8 cellular contexts compared by ENCODE assay signal in genomic region chr7:99141756-99142726, GRCh38. TPM values are rescaled to one million over a fixed set of nuclear protein-coding genes. Genes with fewer than 3 reads are reported as not detected.
DNase-seq lines count a peak whose midpoint lies in the region; FAIRE-seq and TF ChIP-seq lines count a peak whose summit lies in the region.

No MANE protein-coding gene starts in this region.

- TF ChIP-seq POLR2A in endothelial cell of umbilical vein (IDR thresholded peaks at IDR 0.05; ENCODE audit: low read depth, low read length), result no peak

- peak overlapping the region; percentile 98 for H3K4me2 ChIP-seq in endothelial cell of umbilical vein (ENCODE audit: insufficient read depth, low read length)

- peaks cover 25% of the 10 kb centered on the region for H3K4me1 ChIP-seq in endothelial cell of umbilical vein (ENCODE audit: control insufficient read depth, extremely low read depth, insufficient read depth, low read length)
- peaks cover 12 to 16% of the 10 kb centered on the region in 2 donors for H3K4me1 ChIP-seq in mucosa of rectum (ENCODE audit: control insufficient read depth in 2 of 2, insufficient read depth in 2 of 2, low read length in 2 of 2)

- H3K9me3 ChIP-seq in endothelial cell of umbilical vein (replicated peaks; ENCODE audit: control insufficient read depth, insufficient read depth, low read length) (no peaks in the 10 kb centered on the region), mucosa of rectum (ENCODE audit: control insufficient read depth in 2 of 2, low read length in 2 of 2) (no peaks in the 10 kb centered on the region)

- H3K4me3 ChIP-seq in endothelial cell of umbilical vein (replicated peaks in 1 of 3; ENCODE audit: insufficient read depth in 1 of 3, low read depth in 1 of 3, low read length in 3 of 3) (peak overlapping the region; percentile 72 to 83 (median 80)), mucosa of rectum (ENCODE audit: low read length in 2 of 2) (peak overlapping the region; percentile 75 to 95)

- H3K9me1 ChIP-seq in endothelial cell of umbilical vein (replicated peaks; ENCODE audit: control insufficient read depth, extremely low read depth, insufficient read depth, low read length), result no peaks in the 10 kb centered on the region

- H3K27ac ChIP-seq in endothelial cell of umbilical vein (ENCODE audit: insufficient read depth, low read depth, low read length), result peak overlapping the region; percentile 80
- peak overlapping the region; percentile 94 to 97 for H3K27ac ChIP-seq in mucosa of rectum (ENCODE audit: low read depth in 2 of 2, low read length in 2 of 2)

- FAIRE-seq in endothelial cell of umbilical vein (lab: Jason Lieb, UNC), result peak; percentile 71

- dilution Hi-C loops in endothelial cell of umbilical vein (cut with MboI; ENCODE audit: extremely low pct_ligation_motif_present, low sequenced_read_pairs), result no loop called here

- TF ChIP-seq CTCF in Calu3 (IDR thresholded peaks at IDR 0.05; ENCODE audit: unreplicated experiment) (no peak), endothelial cell of umbilical vein (IDR thresholded peaks at IDR 0.05; ENCODE audit: extremely low read depth in 1 of 2, insufficient read depth in 1 of 2, low read depth in 1 of 2, low read length in 2 of 2) (no peak)

- peak overlapping the region; percentile 74 for H3K9ac ChIP-seq in endothelial cell of umbilical vein (replicated peaks; ENCODE audit: extremely low read depth, insufficient read depth, low read length)
- peak overlapping the region; percentile 72 to 81 for H3K9ac ChIP-seq in mucosa of rectum (ENCODE audit: low read depth in 1 of 2, low read length in 2 of 2)

- peak overlapping the region; percentile 69 for H2AFZ ChIP-seq in endothelial cell of umbilical vein (ENCODE audit: low read depth, low read length)

- DNase-seq in Calu3 (peak; percentile 56), NCI-H748 treated with DMSO at 0.1 percent for 48 hours (lab: John Stamatoyannopoulos, UW) (peak; percentile 14), activated T-cell treated with anti-CD3 and anti-CD28 coated beads for 48 hours (ENCODE audit: low read depth) (peak; percentile 47), endothelial cell of umbilical vein (ENCODE audit: low read depth, low spot score) (peak; percentile 56), inferior parietal cortex (ENCODE audit: extremely low spot score) (no peak), NCI-H1930 (lab: John Stamatoyannopoulos, UW) (no peak)
- peak; percentile 25 to 49 for DNase-seq in stimulated activated CD8-positive, alpha-beta memory T cell treated with anti-CD3 and anti-CD28 coated beads, Interleukin-2, amount 100 ng/mL, for 1 hour (ENCODE audit: low read depth in 2 of 2)

- H3K79me2 ChIP-seq in endothelial cell of umbilical vein (ENCODE audit: control insufficient read depth, insufficient read depth, low read length), result peaks cover 52% of the 10 kb centered on the region

- peaks cover 7% of the 10 kb centered on the region for H3K4me1 Mint-ChIP-seq in Calu3 (ENCODE audit: low read depth, unreplicated experiment)

- H3K4me3 Mint-ChIP-seq in Calu3 (ENCODE audit: low read depth, unreplicated experiment), result peak overlapping the region; percentile 85

- POLR2A ChIA-PET in endothelial cell of umbilical vein (lab: Charles Lee), result interaction anchor here (0.6 to 0.7 kb wide), 5 partner anchors 20 to 149 kb away, joined by 4 to 5 read pairs (median 5); no protein-coding TSS in a partner anchor

- no peaks in the 10 kb centered on the region for H3K27me3 Mint-ChIP-seq in Calu3 (ENCODE audit: unreplicated experiment)

- CTCF ChIA-PET in Calu3 (lab: Charles Lee), result interaction anchor here (0.6 to 1.2 kb wide), 5 partner anchors 23 to 736 kb away, joined by 3 to 6 read pairs (median 5); partner anchors contain the start of gene KPNA7
- CTCF ChIA-PET in endothelial cell of umbilical vein (lab: Charles Lee), result interaction anchor here (0.6 to 1.3 kb wide), 3 partner anchors 20 to 132 kb away, joined by 3 to 4 read pairs (median 4); no protein-coding TSS in a partner anchor

- H3K27me3 ChIP-seq in endothelial cell of umbilical vein (ENCODE audit: control insufficient read depth in 2 of 2, insufficient read depth in 2 of 2, low read length in 2 of 2) (no peaks in the 10 kb centered on the region), mucosa of rectum (ENCODE audit: control insufficient read depth in 2 of 2, insufficient read depth in 2 of 2, low read length in 2 of 2) (no peaks in the 10 kb centered on the region)

- BruUV-seq in Calu3 (replicated peaks; lab: Mats Ljungman, UMichigan) (TSS peak; percentile 25), endothelial cell of umbilical vein (replicated peaks; lab: Mats Ljungman, UMichigan) (TSS peak; percentile 38)

- H3K36me3 ChIP-seq in endothelial cell of umbilical vein (ENCODE audit: control insufficient read depth in 2 of 2, extremely low read depth in 1 of 2, insufficient read depth in 2 of 2, low read length in 2 of 2) (no peaks in the 10 kb centered on the region), mucosa of rectum (ENCODE audit: control insufficient read depth in 2 of 2, insufficient read depth in 2 of 2, low read length in 2 of 2) (no peaks in the 10 kb centered on the region)

- peak overlapping the region; percentile 86 for H3K27ac Mint-ChIP-seq in Calu3 (ENCODE audit: unreplicated experiment)

- peaks cover 22% of the 10 kb centered on the region for H4K20me1 ChIP-seq in endothelial cell of umbilical vein (replicated peaks; ENCODE audit: control insufficient read depth, extremely low read depth, insufficient read depth, low read length)

- intact Hi-C loops in Calu3 (cut with micrococcal nuclease; ENCODE audit: unreplicated experiment) (loop anchor here (5.0 kb wide), 1 partner anchor 70 kb away; no protein-coding TSS in a partner anchor), endothelial cell of umbilical vein (cut with micrococcal nuclease) (loop anchor here (2.0 to 5.0 kb wide), 5 partner anchors 39 to 183 kb away; partner anchors contain the start of genes ARPC1A and MYH16)

- H3K36me3 Mint-ChIP-seq in Calu3 (ENCODE audit: insufficient read depth, unreplicated experiment), result peaks cover 39% of the 10 kb centered on the region

- no peaks in the 10 kb centered on the region for H3K9me3 Mint-ChIP-seq in Calu3 (ENCODE audit: low read depth, unreplicated experiment)

TF ChIP-seq in endothelial cell of umbilical vein, 7 proteins besides CTCF, POLR2A, EP300 and RAD21:
- no peak for TF ChIP-seq JUN (IDR thresholded peaks at IDR 0.05; ENCODE audit: borderline replicate concordance, insufficient read depth, insufficient read length, low read depth)
TF ChIP-seq in endothelial cell of umbilical vein: peak in this region for 0.

RNA-seq across cellular contexts. Expression of gene SMURF1, which starts 1.9 kb away (rescaled TPM):
- total RNA-seq in Calu3 (2022) (28.2 and 29.7 TPM in 2 replicates), endothelial cell of umbilical vein (22.3 and 22.8 TPM in 2 replicates)
- 9.6 and 11.5 TPM in 2 replicates for polyA plus RNA-seq in endothelial cell of umbilical vein
- 10.9 and 12.2 TPM in 2 replicates for polyA plus RNA-seq in endothelial cell of umbilical vein (2011; cell fraction: cytosol; rRNA removed)
- 40.7 and 46.5 TPM in 2 replicates for polyA plus RNA-seq in endothelial cell of umbilical vein (2011; cell fraction: nucleus; rRNA removed)
- 15.3 and 16.8 TPM in 2 replicates for polyA plus RNA-seq in endothelial cell of umbilical vein (2012)
- polyA minus RNA-seq in endothelial cell of umbilical vein, result 16.2 and 18.4 TPM in 2 replicates
- 6.3 TPM for polyA minus RNA-seq in endothelial cell of umbilical vein (2011; cell fraction: cytosol; rRNA and poly(A)+ RNA removed)
- polyA minus RNA-seq in endothelial cell of umbilical vein (2011; cell fraction: nucleus; rRNA and poly(A)+ RNA removed), result 26.8 and 32.5 TPM in 2 replicates

Comparison
In these comparisons a context has a peak if more than half of its experiments do, and no peak if none do; other contexts are left out.
1. DNase-seq: peak in Calu3 (single experiment), NCI-H748 treated with DMSO at 0.1 percent for 48 hours (single experiment), activated T-cell treated with anti-CD3 and anti-CD28 coated beads for 48 hours (single experiment), endothelial cell of umbilical vein (single experiment) and stimulated activated CD8-positive, alpha-beta memory T cell treated with anti-CD3 and anti-CD28 coated beads, Interleukin-2, amount 100 ng/mL, for 1 hour (2 of 2); none in inferior parietal cortex (single experiment) and NCI-H1930 (0 of 2).